ENCODE assay signal across 2 cellular contexts in genomic region chr14:95320076-95320895, GRCh38.
TF ChIP-seq lines count a peak whose summit lies in the region.

No MANE protein-coding gene starts in this region.

TF ChIP-seq in HCT116, 20 proteins besides CTCF, POLR2A, EP300 and RAD21 (continued from another document):
- TF ChIP-seq REST (IDR thresholded peaks at IDR 0.05; ENCODE audit: low read depth) (no peak), ZFX (IDR thresholded peaks at IDR 0.05) (no peak), YY1 (IDR thresholded peaks at IDR 0.05; ENCODE audit: extremely low read depth, insufficient replicate concordance, low read depth, low read length) (no peak), EZH2phosphoT487 (IDR thresholded peaks at IDR 0.05; ENCODE audit: borderline replicate concordance) (no peak), ATF3 (IDR thresholded peaks at IDR 0.05) (no peak), ZNF274 (IDR thresholded peaks at IDR 0.05; ENCODE audit: low read depth, low read length) (no peak), EZH2 (IDR thresholded peaks at IDR 0.05) (no peak), CBX3 (IDR thresholded peaks at IDR 0.05; ENCODE audit: low read depth) (no peak)

TF ChIP-seq in K562, 482 proteins besides CTCF, POLR2A, EP300 and RAD21:
- TF ChIP-seq PRDM10 (IDR thresholded peaks at IDR 0.05; ENCODE audit: partially characterized antibody) = peak; percentile 49
- no peak for TF ChIP-seq RCOR1 (IDR thresholded peaks at IDR 0.05; ENCODE audit: borderline replicate concordance in 1 of 2, low read depth in 2 of 2, low read length in 2 of 2)
